Comparison of ENCODE assay signal across 13 cellular contexts in genomic region chr4:2266181-2266580, GRCh38. TPM values are rescaled to one million over a fixed set of nuclear protein-coding genes. Genes with fewer than 3 reads are reported as not detected.
DNase-seq lines count a peak whose midpoint lies in the region; ATAC-seq and TF ChIP-seq lines count a peak whose summit lies in the region.
"Had no signal": no experiment of that assay in that cellular context is flagged by ENCODE, and none has a peak within 500 bp of the region (broad histone marks: within the 10 kb centered on the region; RNA-seq: fewer than 3 reads in every experiment).

No MANE protein-coding gene starts in this region.

- 69 to 89% methylated on average over 4 to 7 of the region's 8 CpGs for WGBS in endodermal cell (ENCODE audit: insufficient coverage in 1 of 2, insufficient read length in 1 of 2), 2 experiments

- intact Hi-C loops in lower lobe of right lung (cut with DNase I) = no loop called here

- H3K4me1 ChIP-seq in endodermal cell (ENCODE audit: control insufficient read depth, insufficient read depth, low read length) (peaks cover 9% of the 10 kb centered on the region), lower lobe of right lung (peaks cover 33% of the 10 kb centered on the region), subcutaneous abdominal adipose tissue (ENCODE audit: control insufficient read depth in 5 of 5, insufficient read depth in 5 of 5, low read length in 5 of 5) (peaks cover 4 to 40% (median 33%) of the 10 kb centered on the region in 5 donors)
- H3K4me1 ChIP-seq: SJCRH30 had no signal

- H3K9ac ChIP-seq in endodermal cell (ENCODE audit: extremely low read depth, low read length, poor library complexity, severe bottlenecking) (no peak overlapping the region), subcutaneous abdominal adipose tissue (ENCODE audit: low read length in 5 of 5) (peak overlapping the region in 2 of 5 donors; percentile 23 to 57)

- H3K36me3 Mint-ChIP-seq in endodermal cell (ENCODE audit: low read depth) = no peaks in the 10 kb centered on the region
- H3K36me3 Mint-ChIP-seq in mesothelial cell of epicardium = no peaks in the 10 kb centered on the region
- H3K36me3 Mint-ChIP-seq: activated naive CD8-positive, alpha-beta T cell had no signal

- H3K27ac Mint-ChIP-seq in endodermal cell (peak overlapping the region; percentile 44), mesothelial cell of epicardium (no peak overlapping the region)
- H3K27ac Mint-ChIP-seq: activated CD4-positive, alpha-beta T cell treated with anti-CD3 and anti-CD28 coated beads, Interleukin-2, amount 10 ng/mL, durations not matched to agents 24 days and 14 days; activated naive CD8-positive, alpha-beta T cell had no signal

- H3K9me3 Mint-ChIP-seq in endodermal cell = no peaks in the 10 kb centered on the region
- no peaks in the 10 kb centered on the region for H3K9me3 Mint-ChIP-seq in mesothelial cell of epicardium
- H3K9me3 Mint-ChIP-seq: activated CD4-positive, alpha-beta T cell treated with anti-CD3 and anti-CD28 coated beads, Interleukin-2, amount 10 ng/mL, durations not matched to agents 24 days and 14 days had no signal

- H3K27ac ChIP-seq in endodermal cell (ENCODE audit: low read depth, low read length) = no peak overlapping the region
- H3K27ac ChIP-seq in lower lobe of right lung = peak overlapping the region; percentile 58
- H3K27ac ChIP-seq in subcutaneous abdominal adipose tissue (ENCODE audit: low read depth, low read length) = peak overlapping the region; percentile 37
- H3K27ac ChIP-seq: SJCRH30 had no signal

- H3K9me3 ChIP-seq in endodermal cell (ENCODE audit: control insufficient read depth, low read length) = no peaks in the 10 kb centered on the region
- no peaks in the 10 kb centered on the region for H3K9me3 ChIP-seq in lower lobe of right lung
- H3K9me3 ChIP-seq in subcutaneous abdominal adipose tissue (ENCODE audit: control insufficient read depth in 5 of 5, low read length in 5 of 5) = no peaks in the 10 kb centered on the region
- H3K9me3 ChIP-seq: SJCRH30 had no signal

- no peak for ATAC-seq in lower lobe of right lung
- ATAC-seq in HG03460 (IDR thresholded peaks at IDR 0.05; ENCODE audit: unreplicated experiment) = no peak

- H3K4me3 Mint-ChIP-seq in endodermal cell (no peak overlapping the region), mesothelial cell of epicardium (no peak overlapping the region)
- H3K4me3 Mint-ChIP-seq: activated CD4-positive, alpha-beta T cell treated with anti-CD3 and anti-CD28 coated beads, Interleukin-2, amount 10 ng/mL, durations not matched to agents 24 days and 14 days; activated naive CD8-positive, alpha-beta T cell had no signal

- H3K27me3 Mint-ChIP-seq in endodermal cell (ENCODE audit: insufficient read depth) = no peaks in the 10 kb centered on the region
- no peaks in the 10 kb centered on the region for H3K27me3 Mint-ChIP-seq in mesothelial cell of epicardium (ENCODE audit: low read depth)
- H3K27me3 Mint-ChIP-seq: activated CD4-positive, alpha-beta T cell treated with anti-CD3 and anti-CD28 coated beads, Interleukin-2, amount 10 ng/mL, durations not matched to agents 24 days and 14 days; activated naive CD8-positive, alpha-beta T cell had no signal

- DNase-seq in LNCaP clone FGC (ENCODE audit: low read depth) (peak; percentile 60), endodermal cell (no peak), lower lobe of right lung (no peak), mesothelial cell of epicardium (ENCODE audit: low spot score in 2 of 2, unreplicated experiment in 2 of 2) (no peak), NCI-H510A treated with DMSO at 0.1 percent for 48 hours (lab: John Stamatoyannopoulos, UW) (no peak)
- DNase-seq in activated CD4-positive, alpha-beta T cell treated with anti-CD3 and anti-CD28 coated beads for 1 hour = no peak
- DNase-seq: activated CD4-positive, alpha-beta T cell treated with anti-CD3 and anti-CD28 coated beads, Interleukin-2, amount 10 ng/mL, durations not matched to agents 24 days and 14 days; COR-L47; NCI-H2171; SJCRH30 had no signal

- H3K27me3 ChIP-seq in endodermal cell (ENCODE audit: control insufficient read depth, insufficient read depth, low read length, poor library complexity, severe bottlenecking) (no peaks in the 10 kb centered on the region), lower lobe of right lung (ENCODE audit: low read depth) (no peaks in the 10 kb centered on the region), subcutaneous abdominal adipose tissue (ENCODE audit: control insufficient read depth in 5 of 5, insufficient read depth in 4 of 5, low read length in 5 of 5) (no peaks in the 10 kb centered on the region)

- no peak for TF ChIP-seq CTCF in LNCaP clone FGC (IDR thresholded peaks at IDR 0.05; ENCODE audit: control insufficient read depth, extremely low read depth, insufficient read depth)
- TF ChIP-seq CTCF in endodermal cell (conservative IDR thresholded peaks at IDR 0.05) = no peak
- TF ChIP-seq CTCF in lower lobe of right lung (IDR thresholded peaks at IDR 0.05) = no peak
- TF ChIP-seq CTCF in mesothelial cell of epicardium (IDR thresholded peaks at IDR 0.05; ENCODE audit: unreplicated experiment) = no peak

- H3K36me3 ChIP-seq in endodermal cell (ENCODE audit: control insufficient read depth, insufficient read depth, low read length) (no peaks in the 10 kb centered on the region), lower lobe of right lung (no peaks in the 10 kb centered on the region), subcutaneous abdominal adipose tissue (ENCODE audit: control insufficient read depth in 5 of 5, insufficient read depth in 5 of 5, low read length in 5 of 5) (peaks cover 0 to under 1% (median 0%) of the 10 kb centered on the region in 5 donors)
- H3K36me3 ChIP-seq: SJCRH30 had no signal

- H3K4me1 Mint-ChIP-seq in endodermal cell (peaks cover 23% of the 10 kb centered on the region), mesothelial cell of epicardium (peaks cover 7% of the 10 kb centered on the region)
- H3K4me1 Mint-ChIP-seq: activated CD4-positive, alpha-beta T cell treated with anti-CD3 and anti-CD28 coated beads, Interleukin-2, amount 10 ng/mL, durations not matched to agents 24 days and 14 days had no signal

- H3K4me3 ChIP-seq in LNCaP clone FGC (ENCODE audit: low read depth, low read length) (no peak overlapping the region), endodermal cell (ENCODE audit: low read length) (no peak overlapping the region), lower lobe of right lung (no peak overlapping the region), subcutaneous abdominal adipose tissue (ENCODE audit: low read depth in 1 of 5, low read length in 5 of 5) (peak overlapping the region in 2 of 5 donors; percentile 17 to 38)
- H3K4me3 ChIP-seq: SJCRH30 had no signal

RNA-seq across cellular contexts. Expression of gene MXD4, which starts 4.3 kb away (rescaled TPM):
- total RNA-seq in endodermal cell (10 to 100 TPM; 46.0 to 78.8 TPM), lower lobe of right lung (74.3 TPM), mesothelial cell of epicardium (95.2 to 104 TPM (median 99.4 TPM) in 3 replicates)
- 44.5 TPM for polyA plus RNA-seq in endodermal cell (2013, experiment 1 of 2)
- polyA plus RNA-seq in endodermal cell (2013, experiment 2 of 2) = 46.2 TPM

RNA-seq across cellular contexts. Expression of gene HAUS3, which starts 24.3 kb away (rescaled TPM):
- total RNA-seq in endodermal cell = 10 to 100 TPM; 17.0 to 22.6 TPM
- polyA plus RNA-seq in endodermal cell (2013, experiment 1 of 2) = 17.3 TPM
- polyA plus RNA-seq in endodermal cell (2013, experiment 2 of 2) = 17.0 TPM
- total RNA-seq in lower lobe of right lung = 12.3 TPM
- total RNA-seq in mesothelial cell of epicardium = 15.4 to 16.9 TPM (median 16.6 TPM) in 3 replicates

RNA-seq across cellular contexts. Expression of gene POLN, which starts 24.3 kb away (rescaled TPM):
- total RNA-seq in endodermal cell (1 to 10 TPM; 2.8 to 2.9 TPM), lower lobe of right lung (2.2 TPM), mesothelial cell of epicardium (3.7 to 5.8 TPM (median 4.5 TPM) in 3 replicates)
- polyA plus RNA-seq in endodermal cell (2013, experiment 1 of 2) = 1.0 TPM
- polyA plus RNA-seq in endodermal cell (2013, experiment 2 of 2) = 0.70 TPM
